In genomic region chr17:80125656-80126448, GRCh38 we compare ENCODE assay signal across 1 cellular context.
TF ChIP-seq lines count a peak whose summit lies in the region.

No MANE protein-coding gene starts in this region.

TF ChIP-seq in HepG2, 621 proteins besides CTCF, POLR2A, EP300 and RAD21:
- TF ChIP-seq RELA (CRISPR knock-in tag; IDR thresholded peaks at IDR 0.05) (no peak), ZNF337 (CRISPR knock-in tag; IDR thresholded peaks at IDR 0.05; ENCODE audit: borderline replicate concordance, low read depth) (no peak), RARA (CRISPR knock-in tag; IDR thresholded peaks at IDR 0.05) (no peak), KMT2B (CRISPR knock-in tag; IDR thresholded peaks at IDR 0.05) (no peak)
